8 cellular contexts compared by ENCODE assay signal in genomic region chr5:32489791-32490581, GRCh38. TPM values are rescaled to one million over a fixed set of nuclear protein-coding genes. Genes with fewer than 3 reads are reported as not detected.
A peak's percentile ranks its signal among the peaks of the same experiment; 100 is the strongest.
DNase-seq lines count a peak whose midpoint lies in the region; ATAC-seq and TF ChIP-seq lines count a peak whose summit lies in the region.

No MANE protein-coding gene starts in this region.

- H2AFZ ChIP-seq in PC-3 (ENCODE audit: low read length), result peak overlapping the region; percentile 47

- H3F3A ChIP-seq in PC-3 (ENCODE audit: low read length, unreplicated experiment), result no peaks in the 10 kb centered on the region

- POLR2A ChIA-PET in PC-3 (lab: Charles Lee; ENCODE audit: unreplicated experiment), result interaction anchor here (1.3 kb wide), 1 partner anchor 100 kb away, joined by 23 read pairs; no protein-coding TSS in a partner anchor

- no peaks in the 10 kb centered on the region for H3K79me2 ChIP-seq in PC-3 (ENCODE audit: low read length)

- no peaks in the 10 kb centered on the region for H3K9me3 ChIP-seq in PC-3 (ENCODE audit: low read length)
- H3K9me3 ChIP-seq in esophagus squamous epithelium, result no peaks in the 10 kb centered on the region

- peak overlapping the region in 1 of 3 experiments; percentile 36 for H3K4me3 Mint-ChIP-seq in nephron
- no peak overlapping the region for H3K4me3 Mint-ChIP-seq in stimulated activated memory B cell treated with anti-CD40 and anti-IgM and Interleukin-4, amounts not matched to agents 10 μg/mL and 1 μg/mL and 100 μg/mL, for 72 hours

- H3K27ac ChIP-seq in PC-3 (ENCODE audit: low read length), result peak overlapping the region; percentile 53
- no peak overlapping the region for H3K27ac ChIP-seq in esophagus squamous epithelium

- no peaks in the 10 kb centered on the region for H3K9me2 ChIP-seq in PC-3 (replicated peaks; ENCODE audit: low read length)

- peaks cover 14% of the 10 kb centered on the region for H3K4me1 ChIP-seq in PC-3 (ENCODE audit: insufficient read depth, low read length)
- H3K4me1 ChIP-seq in esophagus squamous epithelium, result peaks cover 0 to 10% (median 5%) of the 10 kb centered on the region in 3 donors

- no peak for TF ChIP-seq POLR2A in esophagus squamous epithelium (IDR thresholded peaks at IDR 0.05)

- peak; percentile 88 for DNase-seq in ELR (ENCODE audit: low read depth)
- DNase-seq in KBM-7, result peak; percentile 81
- DNase-seq in PC-3, result peak; percentile 86
- DNase-seq in activated T-cell treated with anti-CD3 and anti-CD28 coated beads for 48 hours (ENCODE audit: low read depth), result peak; percentile 48
- DNase-seq in esophagus squamous epithelium (lab: John Stamatoyannopoulos, UW), result no peak

- H3K4me1 Mint-ChIP-seq in nephron, result peaks cover 15% of the 10 kb centered on the region
- peaks cover 8% of the 10 kb centered on the region for H3K4me1 Mint-ChIP-seq in stimulated activated memory B cell treated with anti-CD40 and anti-IgM and Interleukin-4, amounts not matched to agents 10 μg/mL and 1 μg/mL and 100 μg/mL, for 72 hours

- CTCF ChIA-PET in PC-3 (lab: Charles Lee), result interaction anchor here (0.5 to 3.7 kb wide), 8 partner anchors 13 to 768 kb away, joined by 3 to 152 read pairs (median 4); no protein-coding TSS in a partner anchor

- peak; percentile 88 for ATAC-seq in PC-3
- peak; percentile 58 for ATAC-seq in stimulated activated memory B cell treated with anti-CD40 and anti-IgM and Interleukin-4, amounts not matched to agents 10 μg/mL and 1 μg/mL and 100 μg/mL, for 72 hours
- no peak for ATAC-seq in GM21367 (IDR thresholded peaks at IDR 0.05; ENCODE audit: unreplicated experiment)

- H3K27me3 Mint-ChIP-seq in nephron (ENCODE audit: low read depth), result peaks cover 8% of the 10 kb centered on the region
- H3K27me3 Mint-ChIP-seq in stimulated activated memory B cell treated with anti-CD40 and anti-IgM and Interleukin-4, amounts not matched to agents 10 μg/mL and 1 μg/mL and 100 μg/mL, for 72 hours, result peaks cover 8% of the 10 kb centered on the region

- in situ Hi-C loops in KBM-7 (cut with MboI; ENCODE audit: low pct_unique_long_range_greater_than_20kb, low sequenced_read_pairs), result loop anchor here (25.0 kb wide), 1 partner anchor 97 kb away; the partner anchor contains the start of gene SUB1

- H3K27me3 ChIP-seq in PC-3 (ENCODE audit: low read length) (no peaks in the 10 kb centered on the region), esophagus squamous epithelium (no peaks in the 10 kb centered on the region)

- no peaks in the 10 kb centered on the region for H3K36me3 Mint-ChIP-seq in nephron (ENCODE audit: low read depth)
- no peaks in the 10 kb centered on the region for H3K36me3 Mint-ChIP-seq in stimulated activated memory B cell treated with anti-CD40 and anti-IgM and Interleukin-4, amounts not matched to agents 10 μg/mL and 1 μg/mL and 100 μg/mL, for 72 hours

- no peaks in the 10 kb centered on the region for H4K20me1 ChIP-seq in PC-3 (ENCODE audit: low read length)

- no peaks in the 10 kb centered on the region for H3K36me3 ChIP-seq in PC-3 (ENCODE audit: low read depth, low read length)
- no peaks in the 10 kb centered on the region for H3K36me3 ChIP-seq in esophagus squamous epithelium

- peak overlapping the region; percentile 50 for H3K4me2 ChIP-seq in PC-3 (ENCODE audit: low read length)

- TF ChIP-seq CTCF in PC-3 (conservative IDR thresholded peaks at IDR 0.05; ENCODE audit: low read depth, low read length) (peak; percentile 91), esophagus squamous epithelium (IDR thresholded peaks at IDR 0.05) (peak; percentile 66 to 77 (median 70)), nephron (IDR thresholded peaks at IDR 0.05; ENCODE audit: unreplicated experiment in 3 of 3) (peak; percentile 72 to 86 (median 83))

- H3K9me3 Mint-ChIP-seq in nephron, result no peaks in the 10 kb centered on the region
- H3K9me3 Mint-ChIP-seq in stimulated activated memory B cell treated with anti-CD40 and anti-IgM and Interleukin-4, amounts not matched to agents 10 μg/mL and 1 μg/mL and 100 μg/mL, for 72 hours, result no peaks in the 10 kb centered on the region

- H3K27ac Mint-ChIP-seq in nephron, result peak overlapping the region; percentile 75 to 90 (median 89)
- H3K27ac Mint-ChIP-seq in stimulated activated memory B cell treated with anti-CD40 and anti-IgM and Interleukin-4, amounts not matched to agents 10 μg/mL and 1 μg/mL and 100 μg/mL, for 72 hours, result no peak overlapping the region

- intact Hi-C loops in PC-3 (cut with micrococcal nuclease) (loop anchor here (1.0 to 5.0 kb wide), 5 partner anchors 17 to 427 kb away; partner anchors contain the start of gene SUB1), esophagus squamous epithelium (cut with DNase I) (loop anchor here (5.0 kb wide), 1 partner anchor 102 kb away; no protein-coding TSS in a partner anchor)

- no peak overlapping the region for H3K9ac ChIP-seq in PC-3 (ENCODE audit: low read length)

- no TSS peak for BruUV-seq in PC-3 (replicated peaks; lab: Mats Ljungman, UMichigan)

- 8 to 21% methylated on average over 10 of the region's 10 CpGs for WGBS in esophagus squamous epithelium, 2 donors

- H3K4me3 ChIP-seq in PC-3 (ENCODE audit: low read length), result peak overlapping the region; percentile 9; the same call in 1 of the 2 replicates
- no peak overlapping the region for H3K4me3 ChIP-seq in esophagus squamous epithelium

RNA-seq across cellular contexts. Expression of gene ZFR, which starts 45.4 kb away (rescaled TPM):
- total RNA-seq in PC-3 (2014; rRNA removed) (68.3 and 85.1 TPM in 2 replicates), esophagus squamous epithelium (10 to 100 TPM; 27.7 to 67.1 (median 54.8) TPM)
